32 cellular contexts compared by ENCODE assay signal in the genomic region with DNA sequence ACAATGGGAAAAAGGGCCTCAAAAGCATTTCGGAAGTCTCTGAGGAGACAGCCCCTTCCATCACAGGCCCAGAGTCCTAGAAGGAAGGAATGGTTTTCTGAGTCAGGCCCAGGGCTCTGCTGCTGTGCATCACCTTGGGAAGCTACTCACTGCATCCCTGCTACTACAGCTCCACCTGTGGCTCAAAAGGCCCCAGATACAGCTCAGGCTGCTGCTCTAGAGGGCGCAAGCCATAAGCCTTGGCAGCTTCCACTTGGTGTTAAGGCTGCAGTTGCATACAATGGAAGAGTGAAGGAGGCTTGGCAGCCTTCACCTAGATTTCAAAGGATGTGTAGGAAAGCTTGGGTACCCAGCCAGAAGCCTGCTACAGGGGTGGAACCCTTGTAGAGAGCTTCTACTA. TPM values are rescaled to one million over a fixed set of nuclear protein-coding genes. Genes with fewer than 3 reads are reported as not detected.
"Had no signal": no experiment of that assay in that cellular context is flagged by ENCODE, and none has a peak within 500 bp of the region (broad histone marks: within the 10 kb centered on the region; RNA-seq: fewer than 3 reads in every experiment).

No MANE protein-coding gene starts in this region.

- H3K9ac ChIP-seq: neural progenitor cell, parathyroid adenoma had no signal

- H3K27ac ChIP-seq: dorsolateral prefrontal cortex, esophagus muscularis mucosa, foreskin keratinocyte, gastroesophageal sphincter, heart left ventricle, hepatocyte, left lung, neural progenitor cell, parathyroid adenoma, suprapubic skin, transverse colon, upper lobe of right lung, vagina had no signal

- ATAC-seq: foreskin keratinocyte; gastroesophageal sphincter; heart left ventricle; left cardiac atrium; left lung; naive thymus-derived CD4-positive, alpha-beta T cell; sciatic nerve; stimulated activated naive CD8-positive, alpha-beta T cell treated with anti-CD3 and anti-CD28 coated beads, Interleukin-15, amount 100 ng/mL, for 72 hours; upper lobe of right lung had no signal

- H3K27me3 ChIP-seq: dorsolateral prefrontal cortex, esophagus muscularis mucosa, foreskin keratinocyte, gastroesophageal sphincter, heart left ventricle, hepatocyte, left lung, neural progenitor cell, suprapubic skin, transverse colon, upper lobe of right lung, vagina had no signal

- H3K36me3 ChIP-seq: esophagus muscularis mucosa, gastroesophageal sphincter, heart left ventricle, left lung, neural progenitor cell, suprapubic skin, transverse colon, upper lobe of right lung, vagina had no signal

- H3K4me2 ChIP-seq: hepatocyte, neural progenitor cell, smooth muscle cell had no signal

- H3K4me1 Mint-ChIP-seq: naive thymus-derived CD4-positive, alpha-beta T cell; nephron; stimulated activated naive CD8-positive, alpha-beta T cell treated with anti-CD3 and anti-CD28 coated beads, Interleukin-15, amount 100 ng/mL, for 72 hours had no signal

- H3K36me3 Mint-ChIP-seq: neural progenitor cell had no signal

- H3K79me2 ChIP-seq: hepatocyte, parathyroid adenoma had no signal

- H3K4me1 ChIP-seq: esophagus muscularis mucosa, foreskin keratinocyte, gastroesophageal sphincter, heart left ventricle, left lung, neural progenitor cell, parathyroid adenoma, suprapubic skin, transverse colon, upper lobe of right lung, vagina had no signal

- H3K4me3 Mint-ChIP-seq: naive thymus-derived CD4-positive, alpha-beta T cell; nephron; neural progenitor cell; stimulated activated naive CD8-positive, alpha-beta T cell treated with anti-CD3 and anti-CD28 coated beads, Interleukin-15, amount 100 ng/mL, for 72 hours had no signal

- H3K27ac Mint-ChIP-seq: naive thymus-derived CD4-positive, alpha-beta T cell; nephron; neural progenitor cell; progenitor cell of endocrine pancreas had no signal

- H3K4me3 ChIP-seq: dorsolateral prefrontal cortex, esophagus muscularis mucosa, gastroesophageal sphincter, heart left ventricle, hepatocyte, left lung, neural progenitor cell, smooth muscle cell, suprapubic skin, transverse colon, upper lobe of right lung, vagina had no signal

- DNase-seq: dorsolateral prefrontal cortex; effector CD4-positive, alpha-beta T cell; foreskin keratinocyte; heart left ventricle; left cardiac atrium; left lung; mesenchymal stem cell; midbrain; naive thymus-derived CD4-positive, alpha-beta T cell; stimulated activated CD4-positive, alpha-beta T cell treated with anti-CD3 and anti-CD28 coated beads, Interleukin-12 subunit alpha, Interleukin-12 subunit beta, amount 100 ng/mL, for 4 hours; stimulated activated CD4-positive, alpha-beta T cell treated with anti-CD3 and anti-CD28 coated beads, Interleukin-1b, Interleukin-23, amount 100 ng/mL, for 48 hours; stimulated activated CD4-positive, alpha-beta T cell treated with anti-CD3 and anti-CD28 coated beads, Interleukin-4, amount 100 ng/mL, for 1 hour; stimulated activated CD8-positive, alpha-beta memory T cell treated with anti-CD3 and anti-CD28 coated beads, Interleukin-4, amount 100 ng/mL, for 48 hours; stimulated activated naive CD4-positive, alpha-beta T cell; stimulated activated naive CD8-positive, alpha-beta T cell treated with anti-CD3 and anti-CD28 coated beads, Interleukin-15, amount 100 ng/mL, for 72 hours; transverse colon; upper lobe of right lung had no signal

- H3K27me3 Mint-ChIP-seq: naive thymus-derived CD4-positive, alpha-beta T cell; progenitor cell of endocrine pancreas; stimulated activated naive CD8-positive, alpha-beta T cell treated with anti-CD3 and anti-CD28 coated beads, Interleukin-15, amount 100 ng/mL, for 72 hours had no signal

RNA-seq across cellular contexts. Expression of a gene that starts 54.8 kb away (rescaled TPM):
- total RNA-seq: endothelial cell of umbilical vein, fibroblast of lung, foreskin keratinocyte, left lung, lung microvascular endothelial cell, osteoblast, upper lobe of right lung, vagina had no signal
- polyA plus RNA-seq: endothelial cell of umbilical vein; fibroblast of lung; foreskin keratinocyte; hepatocyte; naive thymus-derived CD4-positive, alpha-beta T cell; smooth muscle cell had no signal
